ENCODE assay signal across 1 cellular context in genomic region chr7:8751557-8752231, GRCh38.
TF ChIP-seq lines count a peak whose summit lies in the region.

No MANE protein-coding gene starts in this region.

TF ChIP-seq in GM23338, 12 proteins besides CTCF, POLR2A, EP300 and RAD21 (continued from another document):
- TF ChIP-seq REST (IDR thresholded peaks at IDR 0.05; ENCODE audit: unreplicated experiment) (no peak), EZH2phosphoT487 (IDR thresholded peaks at IDR 0.05; ENCODE audit: unreplicated experiment) (no peak)
